In genomic region chr14:55099741-55100140, GRCh38 we compare ENCODE assay signal across 14 cellular contexts. TPM values are rescaled to one million over a fixed set of nuclear protein-coding genes. Genes with fewer than 3 reads are reported as not detected.
A peak's percentile ranks its signal among the peaks of the same experiment; 100 is the strongest.
DNase-seq lines count a peak whose midpoint lies in the region; ATAC-seq and TF ChIP-seq lines count a peak whose summit lies in the region.
"Had no signal": no experiment of that assay in that cellular context is flagged by ENCODE, and none has a peak within 500 bp of the region (broad histone marks: within the 10 kb centered on the region; RNA-seq: fewer than 3 reads in every experiment).

No MANE protein-coding gene starts in this region.

- H3K4me1 Mint-ChIP-seq in activated CD8-positive, alpha-beta memory T cell treated with anti-CD3 and anti-CD28 coated beads, Interleukin-2, amount 10 ng/mL, durations not matched to agents 7 days and 5 days: peaks cover 76% of the 10 kb centered on the region

- H3K27me3 ChIP-seq in left lung (no peaks in the 10 kb centered on the region), upper lobe of left lung (no peaks in the 10 kb centered on the region)
- H3K27me3 ChIP-seq: brain microvascular endothelial cell had no signal

- peaks cover 3% of the 10 kb centered on the region for H3K9me3 Mint-ChIP-seq in activated CD8-positive, alpha-beta memory T cell treated with anti-CD3 and anti-CD28 coated beads, Interleukin-2, amount 10 ng/mL, durations not matched to agents 7 days and 5 days (ENCODE audit: low read depth)

- no peak for ATAC-seq in activated CD8-positive, alpha-beta memory T cell treated with anti-CD3 and anti-CD28 coated beads, Interleukin-2, amount 10 ng/mL, durations not matched to agents 7 days and 5 days
- ATAC-seq in left lung (no peak), upper lobe of left lung (ENCODE audit: low FRiP score in 2 of 2) (no peak), HG03108 (IDR thresholded peaks at IDR 0.05; ENCODE audit: unreplicated experiment) (no peak)
- ATAC-seq: esophagus mucosa, K562 had no signal

- H3K4me1 ChIP-seq in left lung (peaks cover 44 to 75% of the 10 kb centered on the region in 2 donors), upper lobe of left lung (peaks cover 53 to 67% (median 61%) of the 10 kb centered on the region in 4 donors)

- TF ChIP-seq CTCF in coronary artery (IDR thresholded peaks at IDR 0.05): no peak
- no peak for TF ChIP-seq CTCF in left lung (IDR thresholded peaks at IDR 0.05)
- TF ChIP-seq CTCF in upper lobe of left lung (IDR thresholded peaks at IDR 0.05): no peak

- no peaks in the 10 kb centered on the region for H3K27me3 Mint-ChIP-seq in activated CD8-positive, alpha-beta memory T cell treated with anti-CD3 and anti-CD28 coated beads, Interleukin-2, amount 10 ng/mL, durations not matched to agents 7 days and 5 days

- CTCF ChIA-PET in activated CD8-positive, alpha-beta memory T cell treated with anti-CD3 and anti-CD28 coated beads, Interleukin-2, amount 10 ng/mL, durations not matched to agents 7 days and 5 days (lab: Charles Lee): interaction anchor here (0.5 to 3.8 kb wide), 8 partner anchors 8 to 93 kb away, joined by 3 to 33 read pairs (median 4); partner anchors contain the start of gene LGALS3

- peak overlapping the region; percentile 41 to 46 for H3K27ac ChIP-seq in coronary artery
- peak overlapping the region; percentile 69 to 78 for H3K27ac ChIP-seq in left lung
- peak overlapping the region; percentile 81 to 93 (median 92) for H3K27ac ChIP-seq in upper lobe of left lung
- H3K27ac ChIP-seq: brain microvascular endothelial cell had no signal

- H3K4me3 Mint-ChIP-seq in activated CD8-positive, alpha-beta memory T cell treated with anti-CD3 and anti-CD28 coated beads, Interleukin-2, amount 10 ng/mL, durations not matched to agents 7 days and 5 days: no peak overlapping the region

- H3K36me3 ChIP-seq in left lung (no peaks in the 10 kb centered on the region), upper lobe of left lung (no peaks in the 10 kb centered on the region)
- H3K36me3 ChIP-seq: brain microvascular endothelial cell had no signal

- WGBS in upper lobe of left lung, 2 donors: 36 to 52% methylated on average over 2 of the region's 2 CpGs

- no peak for TF ChIP-seq POLR2A in upper lobe of left lung (IDR thresholded peaks at IDR 0.05)

- no peak for DNase-seq in activated CD8-positive, alpha-beta memory T cell treated with anti-CD3 and anti-CD28 coated beads, Interleukin-2, amount 10 ng/mL, durations not matched to agents 7 days and 5 days
- DNase-seq in activated CD8-positive, alpha-beta memory T cell treated with anti-CD3 and anti-CD28 coated beads for 24 hours: no peak
- no peak for DNase-seq in coronary artery (ENCODE audit: low spot score)
- no peak for DNase-seq in left lung
- DNase-seq in upper lobe of left lung: peak in 1 of 2 donors; percentile 21
- DNase-seq in DMS79 treated with DMSO at 0.1 percent for 48 hours (lab: John Stamatoyannopoulos, UW): no peak
- DNase-seq in T-helper 9 cell: no peak
- DNase-seq: activated CD4-positive, CD25-positive, alpha-beta regulatory T cell treated with anti-CD3 and anti-CD28 coated beads, Interleukin-2, amount 50 U/mL, for 72 hours; brain microvascular endothelial cell; DND-41; NCI-H187 had no signal

- H3K9me3 ChIP-seq in left lung (peaks cover 0 to 5% of the 10 kb centered on the region in 2 donors), upper lobe of left lung (peaks cover 0 to 7% (median 0%) of the 10 kb centered on the region in 4 donors)

- peaks cover 12% of the 10 kb centered on the region for H3K36me3 Mint-ChIP-seq in activated CD8-positive, alpha-beta memory T cell treated with anti-CD3 and anti-CD28 coated beads, Interleukin-2, amount 10 ng/mL, durations not matched to agents 7 days and 5 days

- H3K4me3 ChIP-seq in coronary artery (no peak overlapping the region), left lung (no peak overlapping the region), upper lobe of left lung (no peak overlapping the region)
- H3K4me3 ChIP-seq: K562 had no signal

- H3K27ac Mint-ChIP-seq in activated CD8-positive, alpha-beta memory T cell treated with anti-CD3 and anti-CD28 coated beads, Interleukin-2, amount 10 ng/mL, durations not matched to agents 7 days and 5 days: peak overlapping the region; percentile 94

- intact Hi-C loops in left lung (cut with DNase I): loop anchor here in 1 of 2 donors (10.0 kb wide), 1 partner anchor 45 kb away; no protein-coding TSS in a partner anchor

- TF ChIP-seq EP300 in upper lobe of left lung (IDR thresholded peaks at IDR 0.05): no peak

RNA-seq across cellular contexts. Expression of gene LGALS3, which starts 29.3 kb away (rescaled TPM):
- 100 to 1,000 TPM in 1 of 2 experiments, 10 to 100 TPM in 1; 88.3 to 138 TPM for total RNA-seq in activated CD8-positive, alpha-beta memory T cell treated with anti-CD3 and anti-CD28 coated beads, Interleukin-2, amount 10 ng/mL, durations not matched to agents 7 days and 5 days
- total RNA-seq in left lung (100 to 1,000 TPM; 332 to 369 TPM), upper lobe of left lung (100 to 1,000 TPM; 205 to 710 (median 440) TPM)

RNA-seq across cellular contexts. Expression of gene MAPK1IP1L, which starts 48.3 kb away (rescaled TPM):
- total RNA-seq in activated CD8-positive, alpha-beta memory T cell treated with anti-CD3 and anti-CD28 coated beads, Interleukin-2, amount 10 ng/mL, durations not matched to agents 7 days and 5 days: 100 to 1,000 TPM in 1 of 2 experiments, 10 to 100 TPM in 1; 90.2 to 110 TPM
- total RNA-seq in left lung (10 to 100 TPM; 81.0 to 87.3 TPM), upper lobe of left lung (10 to 100 TPM; 22.0 to 81.8 (median 59.3) TPM)
